In the genomic region with DNA sequence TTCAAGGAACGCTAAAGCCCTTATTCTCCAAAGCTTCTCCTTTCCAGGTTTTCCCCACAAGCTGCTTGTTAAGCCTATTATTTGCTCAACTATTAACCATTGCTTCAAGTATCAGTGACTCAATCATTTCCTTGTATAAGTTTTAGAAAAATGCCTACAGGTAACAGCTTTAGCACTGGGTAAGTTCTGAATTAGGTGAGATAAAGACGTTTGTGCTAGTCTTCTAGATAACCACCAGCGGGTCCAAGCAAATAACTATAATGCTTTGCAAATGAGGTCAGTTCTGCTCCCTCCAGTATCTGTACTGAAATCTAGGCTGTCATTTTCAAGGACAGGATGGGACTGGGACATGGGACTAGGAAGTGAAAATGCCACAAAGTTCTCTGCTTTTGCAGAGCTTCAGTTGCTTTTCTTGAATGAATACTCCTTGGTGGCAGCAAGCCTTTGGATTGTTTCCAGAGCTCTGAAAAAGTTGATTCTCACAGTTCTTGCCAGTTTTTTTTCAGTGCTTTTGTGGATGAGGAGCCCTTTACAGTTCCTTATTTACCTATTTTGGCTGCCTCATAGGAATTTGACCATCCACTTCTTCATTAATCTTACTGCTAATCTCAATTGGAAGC, we compare ENCODE assay signal across 23 cellular contexts.
"Had no signal": no experiment of that assay in that cellular context is flagged by ENCODE, and none has a peak within 500 bp of the region (broad histone marks: within the 10 kb centered on the region; RNA-seq: fewer than 3 reads in every experiment).

No MANE protein-coding gene starts in this region.

- H3K9ac ChIP-seq: neural progenitor cell, SK-N-SH had no signal

- H3K4me1 ChIP-seq: breast epithelium, esophagus muscularis mucosa, neural progenitor cell, psoas muscle had no signal

- H3K36me3 ChIP-seq: breast epithelium, esophagus muscularis mucosa, neural progenitor cell had no signal

- H3K9me3 ChIP-seq: esophagus muscularis mucosa, mucosa of descending colon, psoas muscle, SK-N-SH had no signal

- H3K4me1 Mint-ChIP-seq: activated CD4-positive, alpha-beta T cell treated with anti-CD3 and anti-CD28 coated beads, Interleukin-2, amount 10 ng/mL, durations not matched to agents 24 days and 14 days; activated naive CD8-positive, alpha-beta T cell treated with anti-CD3 and anti-CD28 coated beads, Interleukin-2, amount 10 ng/mL, durations not matched to agents 7 days and 5 days; activated T-helper 17 cell treated with anti-CD3 and anti-CD28 coated beads, Interleukin-2, amount 50 U/mL, for 72 hours; naive thymus-derived CD4-positive, alpha-beta T cell; neural progenitor cell; T-cell had no signal

- H3K4me3 Mint-ChIP-seq: activated CD4-positive, alpha-beta T cell treated with anti-CD3 and anti-CD28 coated beads, Interleukin-2, amount 10 ng/mL, durations not matched to agents 24 days and 14 days; activated CD8-positive, alpha-beta T cell treated with anti-CD3 and anti-CD28 coated beads for 36 hours; activated naive CD8-positive, alpha-beta T cell treated with anti-CD3 and anti-CD28 coated beads, Interleukin-2, amount 10 ng/mL, durations not matched to agents 7 days and 5 days; activated T-helper 17 cell treated with anti-CD3 and anti-CD28 coated beads, Interleukin-2, amount 50 U/mL, for 72 hours; neural progenitor cell; T-cell; type B pancreatic cell had no signal

- H3K27me3 ChIP-seq: breast epithelium, esophagus muscularis mucosa, hepatocyte, neural progenitor cell had no signal

- H3K9me3 Mint-ChIP-seq: activated CD8-positive, alpha-beta T cell treated with anti-CD3 and anti-CD28 coated beads for 36 hours; activated naive CD8-positive, alpha-beta T cell treated with anti-CD3 and anti-CD28 coated beads, Interleukin-2, amount 10 ng/mL, durations not matched to agents 7 days and 5 days had no signal

- H3K79me2 ChIP-seq: hepatocyte had no signal

- H3K27me3 Mint-ChIP-seq: activated CD4-positive, alpha-beta T cell treated with anti-CD3 and anti-CD28 coated beads, Interleukin-2, amount 10 ng/mL, durations not matched to agents 24 days and 14 days; activated CD8-positive, alpha-beta T cell treated with anti-CD3 and anti-CD28 coated beads for 36 hours; activated naive CD8-positive, alpha-beta T cell treated with anti-CD3 and anti-CD28 coated beads, Interleukin-2, amount 10 ng/mL, durations not matched to agents 7 days and 5 days; type B pancreatic cell had no signal

- H3K27ac ChIP-seq: breast epithelium, esophagus muscularis mucosa, hepatocyte, neural progenitor cell, psoas muscle had no signal

- H3K4me2 ChIP-seq: hepatocyte, neural progenitor cell, SK-N-SH had no signal

- H3K4me3 ChIP-seq: breast epithelium, esophagus muscularis mucosa, hepatocyte, mucosa of descending colon, neural progenitor cell, psoas muscle had no signal

- H3K27ac Mint-ChIP-seq: activated CD4-positive, alpha-beta T cell treated with anti-CD3 and anti-CD28 coated beads, Interleukin-2, amount 10 ng/mL, durations not matched to agents 24 days and 14 days; activated CD8-positive, alpha-beta T cell treated with anti-CD3 and anti-CD28 coated beads for 36 hours; activated naive CD8-positive, alpha-beta T cell treated with anti-CD3 and anti-CD28 coated beads, Interleukin-2, amount 10 ng/mL, durations not matched to agents 7 days and 5 days; activated T-helper 17 cell treated with anti-CD3 and anti-CD28 coated beads, Interleukin-2, amount 50 U/mL, for 72 hours; naive thymus-derived CD4-positive, alpha-beta T cell; neural progenitor cell; T-cell; type B pancreatic cell had no signal

- H3K36me3 Mint-ChIP-seq: activated naive CD8-positive, alpha-beta T cell treated with anti-CD3 and anti-CD28 coated beads, Interleukin-2, amount 10 ng/mL, durations not matched to agents 7 days and 5 days; T-cell had no signal

- DNase-seq: activated CD4-positive, alpha-beta T cell treated with anti-CD3 and anti-CD28 coated beads, Interleukin-2, amount 10 ng/mL, durations not matched to agents 24 days and 14 days; activated CD4-positive, CD25-positive, alpha-beta regulatory T cell; activated CD8-positive, alpha-beta T cell treated with anti-CD3 and anti-CD28 coated beads for 36 hours; activated naive CD4-positive, alpha-beta T cell treated with Interleukin-2 at 50 U/mL for 16 hours; activated naive CD8-positive, alpha-beta T cell treated with anti-CD3 and anti-CD28 coated beads, Interleukin-2, amount 10 ng/mL, durations not matched to agents 7 days and 5 days; activated T-cell treated with anti-CD3 and anti-CD28 coated beads, Interleukin-2, amount 50 U/mL, for 1 hour; cerebellar nuclear complex; effector CD8-positive, alpha-beta T cell; islet precursor cell; mucosa of descending colon; naive thymus-derived CD4-positive, alpha-beta T cell; psoas muscle; right cardiac atrium; SK-N-SH; stimulated activated CD4-positive, alpha-beta T cell treated with anti-CD3 and anti-CD28 coated beads, Interleukin-2, amount 100 ng/mL, for 24 hours; stimulated activated naive CD8-positive, alpha-beta T cell treated with anti-CD3 and anti-CD28 coated beads, Interleukin-15, Interleukin-2, amounts not matched to agents 100 U/mL and 50 U/mL, for 24 hours; T-cell had no signal
